13 cellular contexts compared by ENCODE assay signal in genomic region chr1:161191971-161192370, GRCh38. TPM values are rescaled to one million over a fixed set of nuclear protein-coding genes. Genes with fewer than 3 reads are reported as not detected.
DNase-seq lines count a peak whose midpoint lies in the region; ATAC-seq and TF ChIP-seq lines count a peak whose summit lies in the region.
"Had no signal": no experiment of that assay in that cellular context is flagged by ENCODE, and none has a peak within 500 bp of the region (broad histone marks: within the 10 kb centered on the region; RNA-seq: fewer than 3 reads in every experiment).

No MANE protein-coding gene starts in this region.

- H3K27me3 ChIP-seq in BLaER1: no peaks in the 10 kb centered on the region
- H3K27me3 ChIP-seq in mesenchymal stem cell (ENCODE audit: control insufficient read depth in 1 of 2, insufficient read depth in 1 of 2, low read length in 2 of 2): no peaks in the 10 kb centered on the region
- H3K27me3 ChIP-seq in MG63: no peaks in the 10 kb centered on the region
- H3K27me3 ChIP-seq: BLaER1 treated with 17β-estradiol and CSF1 and Interleukin-3, amounts not matched to agents 10 nM and 100 nM; Peyer's patch; sigmoid colon; SJSA1; suprapubic skin had no signal

- no TSS peak for BruUV-seq in OCI-LY7 (replicated peaks; lab: Mats Ljungman, UMichigan)

- H3K9me3 ChIP-seq in BLaER1: no peaks in the 10 kb centered on the region
- H3K9me3 ChIP-seq in OCI-LY7 (ENCODE audit: low read length): no peaks in the 10 kb centered on the region
- no peaks in the 10 kb centered on the region for H3K9me3 ChIP-seq in mesenchymal stem cell (ENCODE audit: control insufficient read depth, low read length)
- no peaks in the 10 kb centered on the region for H3K9me3 ChIP-seq in MG63
- H3K9me3 ChIP-seq: BLaER1 treated with 17β-estradiol and CSF1 and Interleukin-3, amounts not matched to agents 10 nM and 100 nM; Peyer's patch; sigmoid colon; SJSA1; suprapubic skin had no signal

- H3K18ac ChIP-seq in mesenchymal stem cell (ENCODE audit: low read depth in 1 of 2, low read length in 2 of 2): no peak overlapping the region

- H3K4me1 ChIP-seq in BLaER1: peaks cover 71% of the 10 kb centered on the region
- peaks cover 36% of the 10 kb centered on the region for H3K4me1 ChIP-seq in OCI-LY7 (ENCODE audit: insufficient read depth, low read length, poor library complexity, severe bottlenecking)
- no peaks in the 10 kb centered on the region for H3K4me1 ChIP-seq in mesenchymal stem cell (ENCODE audit: control insufficient read depth, insufficient read depth, low read depth, low read length)
- H3K4me1 ChIP-seq: SJSA1 had no signal

- POLR2A ChIA-PET in OCI-LY7 (lab: Charles Lee): interaction anchor here (0.5 to 2.2 kb wide), 9 partner anchors 9 to 193 kb away, joined by 3 to 5 read pairs (median 4); partner anchors contain the start of genes B4GALT3 and TOMM40L

- DNase-seq in OCI-LY7 (ENCODE audit: low spot score) (no peak), mesenchymal stem cell (no peak), MG63 (no peak)
- DNase-seq in stimulated activated CD4-positive, alpha-beta T cell treated with anti-CD3 and anti-CD28 coated beads, Interleukin-2, amount 100 ng/mL, for 24 hours: no peak

- H3K9me2 ChIP-seq in OCI-LY7 (ENCODE audit: insufficient read depth, low read length): no peaks in the 10 kb centered on the region

- no peak for TF ChIP-seq CTCF in OCI-LY7 (conservative IDR thresholded peaks at IDR 0.05; ENCODE audit: low read length)

- H3K4me3 ChIP-seq in BLaER1 (no peak overlapping the region), OCI-LY7 (ENCODE audit: low read depth, low read length, poor library complexity, severe bottlenecking) (no peak overlapping the region), mesenchymal stem cell (ENCODE audit: insufficient read depth in 1 of 2, low read depth in 1 of 2, low read length in 2 of 2) (no peak overlapping the region), MG63 (no peak overlapping the region)
- H3K4me3 ChIP-seq: BLaER1 treated with 17β-estradiol and CSF1 and Interleukin-3, amounts not matched to agents 10 nM and 100 nM; GM23338; Peyer's patch; sigmoid colon; SJSA1; suprapubic skin had no signal

- WGBS in mesenchymal stem cell: 91% methylated on average over 6 of the region's 8 CpGs

- 0 out of 2 replicates have a peak overlapping the region, but pooled peaks have one; percentile 40 for H3K27ac ChIP-seq in BLaER1
- H3K27ac ChIP-seq in OCI-LY7 (ENCODE audit: low read depth, low read length, poor library complexity, severe bottlenecking): no peak overlapping the region
- no peak overlapping the region for H3K27ac ChIP-seq in mesenchymal stem cell (ENCODE audit: low read length, poor library complexity, severe bottlenecking)
- H3K27ac ChIP-seq: SJSA1, suprapubic skin had no signal

- H3K4me2 ChIP-seq in BLaER1 (no peak overlapping the region), OCI-LY7 (ENCODE audit: low read length) (no peak overlapping the region), mesenchymal stem cell (ENCODE audit: low read length, poor library complexity, severe bottlenecking) (no peak overlapping the region)
- H3K4me2 ChIP-seq: GM23338 had no signal

- no peak overlapping the region for H3K14ac ChIP-seq in mesenchymal stem cell (ENCODE audit: low read length in 2 of 2)

- H4K91ac ChIP-seq in mesenchymal stem cell (ENCODE audit: low read length): no peak overlapping the region

- no peak overlapping the region for H3K23ac ChIP-seq in mesenchymal stem cell (ENCODE audit: low read length in 2 of 2)

- no peaks in the 10 kb centered on the region for H3K79me1 ChIP-seq in mesenchymal stem cell (replicated peaks; ENCODE audit: low read length, poor library complexity, severe bottlenecking)

- no peak overlapping the region for H2BK5ac ChIP-seq in mesenchymal stem cell (ENCODE audit: low read depth, low read length, poor library complexity, severe bottlenecking)

- no peak overlapping the region for H2BK120ac ChIP-seq in mesenchymal stem cell (ENCODE audit: low read depth, low read length)

- H3K4ac ChIP-seq in mesenchymal stem cell (ENCODE audit: low read depth in 1 of 2, low read length in 2 of 2): no peak overlapping the region

- CTCF ChIA-PET in OCI-LY7 (lab: Charles Lee; ENCODE audit: unreplicated experiment): interaction anchor here (1.0 to 1.9 kb wide), 5 partner anchors 10 to 190 kb away, joined by 3 to 10 read pairs (median 5); partner anchors contain the start of genes NDUFS2 and TOMM40L

- H2AFZ ChIP-seq in OCI-LY7 (ENCODE audit: low read length) (peak overlapping the region; percentile 70; the same call in 1 of the 2 replicates), mesenchymal stem cell (ENCODE audit: low read depth, low read length) (no peak overlapping the region)
- H2AFZ ChIP-seq: GM23338 had no signal

- H4K20me1 ChIP-seq in BLaER1: no peaks in the 10 kb centered on the region
- no peaks in the 10 kb centered on the region for H4K20me1 ChIP-seq in OCI-LY7 (ENCODE audit: insufficient read depth, low read length)
- H4K20me1 ChIP-seq: BLaER1 treated with 17β-estradiol and CSF1 and Interleukin-3, amounts not matched to agents 10 nM and 100 nM had no signal

- no peak overlapping the region for H2BK15ac ChIP-seq in mesenchymal stem cell (ENCODE audit: low read depth, poor library complexity, severe bottlenecking)

- H3K79me2 ChIP-seq in OCI-LY7 (ENCODE audit: insufficient read depth, low read depth, low read length): no peaks in the 10 kb centered on the region

- no peaks in the 10 kb centered on the region for H3K36me3 ChIP-seq in BLaER1
- no peaks in the 10 kb centered on the region for H3K36me3 ChIP-seq in OCI-LY7 (ENCODE audit: insufficient read depth, low read length)
- peaks cover 2 to 55% of the 10 kb centered on the region in 2 experiments for H3K36me3 ChIP-seq in mesenchymal stem cell (ENCODE audit: control insufficient read depth in 1 of 2, insufficient read depth in 2 of 2, low read depth in 1 of 2, low read length in 2 of 2)
- peaks cover 59% of the 10 kb centered on the region for H3K36me3 ChIP-seq in MG63
- H3K36me3 ChIP-seq: BLaER1 treated with 17β-estradiol and CSF1 and Interleukin-3, amounts not matched to agents 10 nM and 100 nM; Peyer's patch; SJSA1; suprapubic skin had no signal

- H2AK5ac ChIP-seq in mesenchymal stem cell (ENCODE audit: low read length, severe bottlenecking): no peak overlapping the region

- intact Hi-C loops in OCI-LY7 (cut with micrococcal nuclease; ENCODE audit: unreplicated experiment): loop anchor here (1.0 to 5.0 kb wide), 3 partner anchors 33 to 190 kb away; no protein-coding TSS in a partner anchor

- H4K8ac ChIP-seq in mesenchymal stem cell (ENCODE audit: low read length): no peak overlapping the region

- no peak overlapping the region for H2BK12ac ChIP-seq in mesenchymal stem cell (ENCODE audit: low read length in 2 of 2)

- no peak for ATAC-seq in HG02884 (IDR thresholded peaks at IDR 0.05; ENCODE audit: unreplicated experiment)

- 0 out of 2 replicates have a peak overlapping the region, but pooled peaks have one; percentile 48 for H3K9ac ChIP-seq in BLaER1
- peak overlapping the region; percentile 35 for H3K9ac ChIP-seq in mesenchymal stem cell (ENCODE audit: low read length)

RNA-seq across cellular contexts. Expression of gene ADAMTS4, which starts 6.9 kb away (rescaled TPM):
- 0.03 TPM in 2 replicates for total RNA-seq in OCI-LY7 (2014; rRNA removed; shearing (Covaris generic))
- total RNA-seq in OCI-LY7 (2022): 0.07 and 0.15 TPM in 2 replicates
- polyA plus RNA-seq in mesenchymal stem cell (2013, experiment 1 of 2): 0.03 TPM
- polyA plus RNA-seq in mesenchymal stem cell (2013, experiment 2 of 2): 0.12 TPM
- 3.6 and 5.2 TPM in 2 replicates for total RNA-seq in MG63 (2014; rRNA removed; shearing (Covaris generic); ENCODE audit: low replicate concordance)
- total RNA-seq: Calu3, SJSA1 had no signal

RNA-seq across cellular contexts. Expression of gene NDUFS2, which starts 10.2 kb away (rescaled TPM):
- total RNA-seq in OCI-LY7 (2014; rRNA removed; shearing (Covaris generic)): 62.9 and 76.4 TPM in 2 replicates
- total RNA-seq in OCI-LY7 (2022): 72.1 and 73.4 TPM in 2 replicates
- polyA plus RNA-seq in mesenchymal stem cell (2013, experiment 1 of 2): 47.0 TPM
- polyA plus RNA-seq in mesenchymal stem cell (2013, experiment 2 of 2): 43.3 TPM
- total RNA-seq in MG63 (2014; rRNA removed; shearing (Covaris generic); ENCODE audit: low replicate concordance): 129 and 194 TPM in 2 replicates

RNA-seq across cellular contexts. Expression of gene B4GALT3, which starts 14.7 kb away (rescaled TPM):
- 36.2 and 39.1 TPM in 2 replicates for total RNA-seq in OCI-LY7 (2014; rRNA removed; shearing (Covaris generic))
- total RNA-seq in OCI-LY7 (2022): 41.7 and 49.8 TPM in 2 replicates
- polyA plus RNA-seq in mesenchymal stem cell (2013, experiment 1 of 2): 34.5 TPM
- polyA plus RNA-seq in mesenchymal stem cell (2013, experiment 2 of 2): 34.5 TPM
- 20.5 and 25.7 TPM in 2 replicates for total RNA-seq in MG63 (2014; rRNA removed; shearing (Covaris generic); ENCODE audit: low replicate concordance)

RNA-seq across cellular contexts. Expression of gene FCER1G, which starts 23.1 kb away (rescaled TPM):
- 3.2 TPM in 1 of 2 replicates, not detected in the other for total RNA-seq in OCI-LY7 (2014; rRNA removed; shearing (Covaris generic))
- total RNA-seq in OCI-LY7 (2022): 0.88 and 1.2 TPM in 2 replicates
- polyA plus RNA-seq in mesenchymal stem cell (2013, experiment 1 of 2): 0.51 TPM
- polyA plus RNA-seq in mesenchymal stem cell (2013, experiment 2 of 2): 0.56 TPM
- 5.3 TPM in 1 of 2 replicates, not detected in the other for total RNA-seq in MG63 (2014; rRNA removed; shearing (Covaris generic); ENCODE audit: low replicate concordance)
- total RNA-seq: Calu3, GM23338 had no signal

RNA-seq across cellular contexts. Expression of gene PPOX, which starts 25.7 kb away (rescaled TPM):
- 40.1 and 42.0 TPM in 2 replicates for total RNA-seq in OCI-LY7 (2014; rRNA removed; shearing (Covaris generic))
- total RNA-seq in OCI-LY7 (2022): 45.5 and 53.2 TPM in 2 replicates
- polyA plus RNA-seq in mesenchymal stem cell (2013, experiment 1 of 2): 9.8 TPM
- polyA plus RNA-seq in mesenchymal stem cell (2013, experiment 2 of 2): 8.2 TPM
- total RNA-seq in MG63 (2014; rRNA removed; shearing (Covaris generic); ENCODE audit: low replicate concordance): 7.9 and 40.3 TPM in 2 replicates
